20 cellular contexts compared by ENCODE assay signal in genomic region chr18:53887447-53887846, GRCh38.
"Had no signal": no experiment of that assay in that cellular context is flagged by ENCODE, and none has a peak within 500 bp of the region (broad histone marks: within the 10 kb centered on the region; RNA-seq: fewer than 3 reads in every experiment).

No MANE protein-coding gene starts in this region.

- ATAC-seq: effector memory CD8-positive, alpha-beta T cell; foreskin keratinocyte; left colon; mucosa of descending colon; naive thymus-derived CD8-positive, alpha-beta T cell; stimulated activated naive B cell treated with anti-CD40 and anti-IgM and Interleukin-4, amounts not matched to agents 10 μg/mL and 1 μg/mL and 100 μg/mL, for 72 hours; stimulated activated naive CD8-positive, alpha-beta T cell treated with anti-CD3 and anti-CD28 coated beads, Interleukin-15, amount 100 ng/mL, for 72 hours had no signal

- H3K9me3 ChIP-seq: esophagus muscularis mucosa, mucosa of descending colon, neutrophil, right atrium auricular region, sigmoid colon, testis, tibial nerve had no signal

- H3K27ac ChIP-seq: epithelial cell of prostate, esophagus muscularis mucosa, foreskin keratinocyte, hepatocyte, neutrophil, right atrium auricular region, sigmoid colon, skin epidermis, testis, tibial nerve had no signal

- H3K27me3 ChIP-seq: esophagus muscularis mucosa, foreskin keratinocyte, hepatocyte, neutrophil, right atrium auricular region, sigmoid colon, testis, tibial nerve had no signal

- H3K4me3 ChIP-seq: esophagus muscularis mucosa, hepatocyte, mucosa of descending colon, right atrium auricular region, sigmoid colon, skin epidermis, testis, tibial nerve had no signal

- H3K4me1 ChIP-seq: esophagus muscularis mucosa, foreskin keratinocyte, right atrium auricular region, sigmoid colon, testis, tibial nerve had no signal

- DNase-seq: effector memory CD8-positive, alpha-beta T cell; foreskin keratinocyte; head of caudate nucleus; left colon; mammary epithelial cell; mucosa of descending colon; naive thymus-derived CD8-positive, alpha-beta T cell; sigmoid colon; stimulated activated CD4-positive, alpha-beta T cell treated with anti-CD3 and anti-CD28 coated beads, Interleukin-2, amount 100 ng/mL, for 24 hours; stimulated activated CD4-positive, alpha-beta T cell treated with anti-CD3 and anti-CD28 coated beads, Interleukin-4, amount 100 ng/mL, for 4 hours; stimulated activated naive B cell treated with anti-CD40 and anti-IgM and Interleukin-4, amounts not matched to agents 10 μg/mL and 1 μg/mL and 100 μg/mL, for 72 hours; stimulated activated naive CD8-positive, alpha-beta T cell treated with anti-CD3 and anti-CD28 coated beads, Interleukin-15, amount 100 ng/mL, for 72 hours; testis had no signal

- H3K36me3 ChIP-seq: esophagus muscularis mucosa, neutrophil, right atrium auricular region, sigmoid colon, tibial nerve had no signal
